Comparison of ENCODE assay signal across 9 cellular contexts in genomic region chr6:167907837-167908681, GRCh38.
DNase-seq lines count a peak whose midpoint lies in the region; ATAC-seq, FAIRE-seq and TF ChIP-seq lines count a peak whose summit lies in the region.
"Had no signal": no experiment of that assay in that cellular context is flagged by ENCODE, and none has a peak within 500 bp of the region (broad histone marks: within the 10 kb centered on the region; RNA-seq: fewer than 3 reads in every experiment).

No MANE protein-coding gene starts in this region.

- ATAC-seq in HG02885 (IDR thresholded peaks at IDR 0.05; ENCODE audit: poor library complexity, unreplicated experiment), result no peak

- peak; percentile 28; the same call in 1 of the 2 replicates for TF ChIP-seq CTCF in OCI-LY3 (IDR thresholded peaks at IDR 0.05; ENCODE audit: low read depth, low read length)
- peak; percentile 51 for TF ChIP-seq CTCF in fibroblast of the aortic adventitia (IDR thresholded peaks at IDR 0.05; ENCODE audit: insufficient read depth, low read length)

- H3K9ac ChIP-seq in OCI-LY3 (ENCODE audit: low read length), result no peak overlapping the region

- H4K20me1 ChIP-seq in OCI-LY3 (ENCODE audit: insufficient read depth, low read length), result peaks cover 3% of the 10 kb centered on the region; the same call in 1 of the 2 replicates

- no peak overlapping the region for H2AFZ ChIP-seq in OCI-LY3 (ENCODE audit: low read depth, low read length)

- WGBS in small intestine, 3 donors, result 51 to 83% (median 60%) methylated on average over 7 of the region's 7 CpGs

- peak; percentile 86 for FAIRE-seq in small intestine (lab: Jason Lieb, UNC)

- no peak overlapping the region for H3K4me3 ChIP-seq in OCI-LY3 (ENCODE audit: low read length)
- H3K4me3 ChIP-seq in fibroblast of the aortic adventitia (ENCODE audit: low read depth, low read length), result no peak overlapping the region
- no peak overlapping the region for H3K4me3 ChIP-seq in small intestine (ENCODE audit: low read depth in 1 of 2, low read length in 2 of 2)
- H3K4me3 ChIP-seq: SJCRH30 had no signal

- H3K4me1 ChIP-seq in OCI-LY3 (ENCODE audit: low read length) (peaks cover 21% of the 10 kb centered on the region), small intestine (ENCODE audit: control insufficient read depth in 2 of 2, insufficient read depth in 1 of 2, low read depth in 1 of 2, low read length in 1 of 2) (no peaks in the 10 kb centered on the region)
- H3K4me1 ChIP-seq: SJCRH30 had no signal

- H3K36me3 ChIP-seq in OCI-LY3 (replicated peaks; ENCODE audit: low read depth, low read length) (peaks cover 40% of the 10 kb centered on the region), small intestine (ENCODE audit: control insufficient read depth in 2 of 2, insufficient read depth in 2 of 2, low read length in 2 of 2) (peaks cover 4 to 7% of the 10 kb centered on the region in 2 donors)
- H3K36me3 ChIP-seq: SJCRH30 had no signal

- no peak overlapping the region for H3K27ac ChIP-seq in OCI-LY3 (ENCODE audit: low read length)
- peak overlapping the region in 1 of 2 donors; percentile 4 for H3K27ac ChIP-seq in small intestine (ENCODE audit: low read depth in 1 of 2, low read length in 1 of 2)
- H3K27ac ChIP-seq: SJCRH30 had no signal

- H3K9me3 ChIP-seq in OCI-LY3 (ENCODE audit: insufficient read depth, low read length) (no peaks in the 10 kb centered on the region), small intestine (ENCODE audit: control insufficient read depth, low read depth) (no peaks in the 10 kb centered on the region)
- H3K9me3 ChIP-seq: SJCRH30 had no signal

- no peaks in the 10 kb centered on the region for H3K79me2 ChIP-seq in OCI-LY3 (ENCODE audit: low read length)

- H3K27me3 ChIP-seq in OCI-LY3 (ENCODE audit: low read depth, low read length) (no peaks in the 10 kb centered on the region), small intestine (ENCODE audit: control insufficient read depth in 2 of 2, insufficient read depth in 2 of 2, low read length in 2 of 2) (no peaks in the 10 kb centered on the region)
- H3K27me3 ChIP-seq: SJCRH30 had no signal

- H3K4me2 ChIP-seq in OCI-LY3 (ENCODE audit: low read length), result no peak overlapping the region

- peak; percentile 20 for DNase-seq in DMS79 treated with DMSO at 0.1 percent for 48 hours (lab: John Stamatoyannopoulos, UW)
- no peak for DNase-seq in DMS79 (lab: John Stamatoyannopoulos, UW)
- peak; percentile 39 for DNase-seq in fibroblast of the aortic adventitia (ENCODE audit: low read depth)
- DNase-seq in small intestine, result peak; percentile 60
- no peak for DNase-seq in GM19240 (ENCODE audit: insufficient read length, low spot score)
- DNase-seq in activated CD4-positive, alpha-beta T cell treated with anti-CD3 and anti-CD28 coated beads for 48 hours, result no peak

Comparison
In these comparisons a context has a peak if more than half of its experiments do, and no peak if none do; other contexts are left out.
1. DNase-seq: peak in DMS79 treated with DMSO at 0.1 percent for 48 hours (single experiment), fibroblast of the aortic adventitia (single experiment) and small intestine (single experiment); none in DMS79 (single experiment), GM19240 (single experiment) and activated CD4-positive, alpha-beta T cell treated with anti-CD3 and anti-CD28 coated beads for 48 hours (single experiment).